20 cellular contexts compared by ENCODE assay signal in genomic region chr4:188002346-188002745, GRCh38. TPM values are rescaled to one million over a fixed set of nuclear protein-coding genes. Genes with fewer than 3 reads are reported as not detected.
"Had no signal": no experiment of that assay in that cellular context is flagged by ENCODE, and none has a peak within 500 bp of the region (broad histone marks: within the 10 kb centered on the region; RNA-seq: fewer than 3 reads in every experiment).

No MANE protein-coding gene starts in this region.

- H3K9ac ChIP-seq: neural progenitor cell had no signal

- FAIRE-seq: frontal cortex, kidney had no signal

- H3K27me3 ChIP-seq: neural progenitor cell, ovary, right lobe of liver, stomach, testis had no signal

- H3K4me1 ChIP-seq: heart right ventricle, left lung, right lobe of liver, spleen, stomach, testis had no signal

- H3K9me3 ChIP-seq: ovary, right lobe of liver, testis had no signal

- H3K27ac ChIP-seq: heart right ventricle, left lung, neural progenitor cell, ovary, right lobe of liver, spleen, stomach, testis had no signal

- ATAC-seq: activated CD4-positive, CD25-positive, alpha-beta regulatory T cell treated with anti-CD3 and anti-CD28 coated beads, Interleukin-2, amount 50 U/mL, for 24 hours; heart right ventricle; left lung; right lobe of liver had no signal

- H3K36me3 ChIP-seq: heart right ventricle, left lung, ovary, right lobe of liver, spleen, stomach had no signal

- H2AFZ ChIP-seq: neural progenitor cell had no signal

- H3K4me3 ChIP-seq: heart right ventricle, left lung, neural progenitor cell, ovary, right lobe of liver, spleen, stomach, testis had no signal

- H3K4me2 ChIP-seq: neural progenitor cell had no signal

- DNase-seq: activated naive CD8-positive, alpha-beta T cell treated with anti-CD3 and anti-CD28 coated beads, Interleukin-2, amount 10 ng/mL, durations not matched to agents 7 days and 5 days; cortex of kidney; effector CD8-positive, alpha-beta T cell; heart right ventricle; kidney; left lung; naive B cell; ovary; right lobe of liver; spleen; stomach; testis had no signal

RNA-seq across cellular contexts. Expression of gene ZFP42, which starts 6.8 kb away (rescaled TPM):
- total RNA-seq: activated CD8-positive, alpha-beta memory T cell treated with anti-CD3 and anti-CD28 coated beads for 36 hours; activated naive CD8-positive, alpha-beta T cell treated with anti-CD3 and anti-CD28 coated beads, Interleukin-2, amount 10 ng/mL, durations not matched to agents 7 days and 5 days; frontal cortex; kidney; mononuclear cell; pulmonary artery endothelial cell; right lobe of liver; spleen had no signal
- polyA plus RNA-seq: fibroblast of lung, heart right ventricle, ovary, spleen, stomach, urinary bladder had no signal
